ENCODE assay signal across 8 cellular contexts in the genomic region with DNA sequence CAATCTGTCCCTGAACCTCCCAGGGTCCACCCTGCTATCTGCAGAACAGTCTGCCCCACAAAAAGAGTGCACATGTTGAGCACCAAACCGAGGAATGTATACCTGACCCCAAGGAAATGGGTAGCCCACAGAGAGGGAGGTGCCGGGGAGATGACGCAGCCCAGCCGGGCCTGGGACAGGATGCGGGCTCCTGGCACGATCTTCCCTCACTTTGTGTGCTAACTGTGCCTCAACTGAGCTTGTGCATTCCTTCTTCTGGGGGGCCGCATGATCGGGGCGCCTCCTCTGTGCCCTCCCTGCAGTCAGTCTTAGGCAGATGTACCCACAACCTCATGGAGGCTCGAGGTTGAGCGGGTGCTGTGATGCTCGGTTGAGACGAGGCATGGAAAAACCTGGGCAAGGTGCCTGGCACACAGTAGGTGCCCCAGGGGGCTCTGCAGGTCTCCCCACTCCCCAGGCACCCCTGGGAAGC. TPM values are rescaled to one million over a fixed set of nuclear protein-coding genes. Genes with fewer than 3 reads are reported as not detected.
DNase-seq lines count a peak whose midpoint lies in the region; ATAC-seq and TF ChIP-seq lines count a peak whose summit lies in the region.

No MANE protein-coding gene starts in this region.

- H3K4me2 ChIP-seq in OCI-LY7 (ENCODE audit: low read length) = no peak overlapping the region

- no peaks in the 10 kb centered on the region for H3K9me3 ChIP-seq in OCI-LY7 (ENCODE audit: low read length)

- no peak overlapping the region for H3K4me3 Mint-ChIP-seq in activated CD8-positive, alpha-beta T cell treated with anti-CD3 and anti-CD28 coated beads for 36 hours

- no peaks in the 10 kb centered on the region for H4K20me1 ChIP-seq in OCI-LY7 (ENCODE audit: insufficient read depth, low read length)

- CTCF ChIA-PET in activated CD8-positive, alpha-beta T cell treated with anti-CD3 and anti-CD28 coated beads for 36 hours (lab: Charles Lee) = no interaction called here
- CTCF ChIA-PET in OCI-LY7 (lab: Charles Lee; ENCODE audit: unreplicated experiment) = no interaction called here

- intact Hi-C loops in activated CD8-positive, alpha-beta T cell treated with anti-CD3 and anti-CD28 coated beads for 36 hours (cut with micrococcal nuclease) = no loop called here
- intact Hi-C loops in OCI-LY7 (cut with micrococcal nuclease; ENCODE audit: unreplicated experiment) = loop anchor here (10.0 kb wide), 1 partner anchor 216 kb away; no protein-coding TSS in a partner anchor

- peaks cover 8% of the 10 kb centered on the region for H3K4me1 ChIP-seq in OCI-LY7 (ENCODE audit: insufficient read depth, low read length, poor library complexity, severe bottlenecking)

- POLR2A ChIA-PET in activated CD8-positive, alpha-beta T cell treated with anti-CD3 and anti-CD28 coated beads for 36 hours (lab: Charles Lee) = interaction anchor here (0.7 to 1.8 kb wide), 2 partner anchors 30 to 481 kb away, joined by 3 to 7 read pairs; no protein-coding TSS in a partner anchor
- POLR2A ChIA-PET in OCI-LY7 (lab: Charles Lee) = no interaction called here

- H3K79me2 ChIP-seq in OCI-LY7 (ENCODE audit: insufficient read depth, low read depth, low read length) = no peaks in the 10 kb centered on the region

- peaks cover 43% of the 10 kb centered on the region for H3K27me3 Mint-ChIP-seq in activated CD8-positive, alpha-beta T cell treated with anti-CD3 and anti-CD28 coated beads for 36 hours

- H3K4me1 Mint-ChIP-seq in activated CD8-positive, alpha-beta T cell treated with anti-CD3 and anti-CD28 coated beads for 36 hours (ENCODE audit: low read depth) = peaks cover 39% of the 10 kb centered on the region

- H3K9me2 ChIP-seq in OCI-LY7 (ENCODE audit: insufficient read depth, low read length) = no peaks in the 10 kb centered on the region

- no peaks in the 10 kb centered on the region for H3K9me3 Mint-ChIP-seq in activated CD8-positive, alpha-beta T cell treated with anti-CD3 and anti-CD28 coated beads for 36 hours

- H3K27ac Mint-ChIP-seq in activated CD8-positive, alpha-beta T cell treated with anti-CD3 and anti-CD28 coated beads for 36 hours = no peak overlapping the region

- no peak overlapping the region for H2AFZ ChIP-seq in OCI-LY7 (ENCODE audit: low read length)

- peak; percentile 64 for DNase-seq in activated CD8-positive, alpha-beta memory T cell treated with anti-CD3 and anti-CD28 coated beads, Interleukin-2, amount 50 U/mL, for 48 hours
- no peak for DNase-seq in activated CD8-positive, alpha-beta memory T cell treated with anti-CD3 and anti-CD28 coated beads for 24 hours
- peak; percentile 73 for DNase-seq in activated CD8-positive, alpha-beta T cell treated with anti-CD3 and anti-CD28 coated beads for 36 hours
- DNase-seq in fibroblast of villous mesenchyme (ENCODE audit: low read depth) (peak; percentile 44), LoVo (ENCODE audit: low spot score) (no peak), OCI-LY7 (ENCODE audit: low spot score) (no peak)

- TF ChIP-seq CTCF in activated CD8-positive, alpha-beta T cell treated with anti-CD3 and anti-CD28 coated beads for 36 hours (IDR thresholded peaks at IDR 0.05) = no peak
- TF ChIP-seq CTCF in fibroblast of villous mesenchyme (IDR thresholded peaks at IDR 0.05; ENCODE audit: insufficient read depth, low read depth, low read length) = no peak
- TF ChIP-seq CTCF in OCI-LY7 (conservative IDR thresholded peaks at IDR 0.05; ENCODE audit: low read length) = no peak

- no TSS peak for BruUV-seq in OCI-LY7 (replicated peaks; lab: Mats Ljungman, UMichigan)

- H3K36me3 ChIP-seq in OCI-LY7 (ENCODE audit: insufficient read depth, low read length) = peaks cover 4% of the 10 kb centered on the region; the same call in 1 of the 2 replicates

- H3K4me3 ChIP-seq in fibroblast of villous mesenchyme (ENCODE audit: low read depth, low read length) = peak overlapping the region; percentile 9
- H3K4me3 ChIP-seq in OCI-LY7 (ENCODE audit: low read depth, low read length, poor library complexity, severe bottlenecking) = no peak overlapping the region

- H3K36me3 Mint-ChIP-seq in activated CD8-positive, alpha-beta T cell treated with anti-CD3 and anti-CD28 coated beads for 36 hours (ENCODE audit: low read depth) = no peaks in the 10 kb centered on the region

- H3K27ac ChIP-seq in temporal lobe (ENCODE audit: low read depth, low read length) (peak overlapping the region; percentile 87), OCI-LY7 (ENCODE audit: low read depth, low read length, poor library complexity, severe bottlenecking) (no peak overlapping the region)

- ATAC-seq in activated CD8-positive, alpha-beta T cell treated with anti-CD3 and anti-CD28 coated beads for 36 hours = peak; percentile 48
- no peak for ATAC-seq in HG03521 (IDR thresholded peaks at IDR 0.05; ENCODE audit: unreplicated experiment)

RNA-seq across cellular contexts. Expression of gene GAS2L1, which starts 2.4 kb away (rescaled TPM):
- 1 to 10 TPM in 1 of 2 experiments, under 1 TPM in 1; 0.36 to 1.1 TPM for total RNA-seq in activated CD8-positive, alpha-beta T cell treated with anti-CD3 and anti-CD28 coated beads for 36 hours
- total RNA-seq in fibroblast of villous mesenchyme (16.4 and 18.4 TPM in 2 replicates), temporal lobe (3.7 TPM), OCI-LY7 (2022) (not detected in 2 replicates)
- total RNA-seq in OCI-LY7 (2014; rRNA removed; shearing (Covaris generic)) = not detected in 2 replicates

RNA-seq across cellular contexts. Expression of gene RASL10A, which starts 6.7 kb away (rescaled TPM):
- under 1 TPM in 1 of 2 experiments, not detected in 1; 0.56 TPM for total RNA-seq in activated CD8-positive, alpha-beta T cell treated with anti-CD3 and anti-CD28 coated beads for 36 hours
- 0.86 TPM in 1 of 2 replicates, not detected in the other for total RNA-seq in fibroblast of villous mesenchyme
- 4.9 TPM for total RNA-seq in temporal lobe
- total RNA-seq in OCI-LY7 (2014; rRNA removed; shearing (Covaris generic)) = 2.7 and 5.2 TPM in 2 replicates
- total RNA-seq in OCI-LY7 (2022) = 23.3 and 23.7 TPM in 2 replicates

RNA-seq across cellular contexts. Expression of gene EWSR1, which starts 40.8 kb away (rescaled TPM):
- total RNA-seq in activated CD8-positive, alpha-beta T cell treated with anti-CD3 and anti-CD28 coated beads for 36 hours = 100 to 1,000 TPM; 307 to 315 TPM
- total RNA-seq in fibroblast of villous mesenchyme = 159 and 207 TPM in 2 replicates
- total RNA-seq in temporal lobe = 122 TPM
- total RNA-seq in OCI-LY7 (2014; rRNA removed; shearing (Covaris generic)) = 270 and 311 TPM in 2 replicates
- 333 and 375 TPM in 2 replicates for total RNA-seq in OCI-LY7 (2022)

RNA-seq across cellular contexts. Expression of gene RHBDD3, which starts 41.0 kb away (rescaled TPM):
- total RNA-seq in activated CD8-positive, alpha-beta T cell treated with anti-CD3 and anti-CD28 coated beads for 36 hours = 10 to 100 TPM; 24.5 to 25.4 TPM
- total RNA-seq in fibroblast of villous mesenchyme (22.9 and 24.5 TPM in 2 replicates), temporal lobe (16.2 TPM), OCI-LY7 (2022) (38.6 and 39.2 TPM in 2 replicates)
- total RNA-seq in OCI-LY7 (2014; rRNA removed; shearing (Covaris generic)) = 37.9 and 44.5 TPM in 2 replicates

Comparison
In these comparisons a context has a peak if more than half of its experiments do, and no peak if none do; other contexts are left out.
1. DNase-seq: peak in activated CD8-positive, alpha-beta memory T cell treated with anti-CD3 and anti-CD28 coated beads, Interleukin-2, amount 50 U/mL, for 48 hours (single experiment), activated CD8-positive, alpha-beta T cell treated with anti-CD3 and anti-CD28 coated beads for 36 hours (single experiment) and fibroblast of villous mesenchyme (single experiment); none in activated CD8-positive, alpha-beta memory T cell treated with anti-CD3 and anti-CD28 coated beads for 24 hours (single experiment), LoVo (single experiment) and OCI-LY7 (single experiment).